Comparison of ENCODE assay signal across 8 cellular contexts in the genomic region with DNA sequence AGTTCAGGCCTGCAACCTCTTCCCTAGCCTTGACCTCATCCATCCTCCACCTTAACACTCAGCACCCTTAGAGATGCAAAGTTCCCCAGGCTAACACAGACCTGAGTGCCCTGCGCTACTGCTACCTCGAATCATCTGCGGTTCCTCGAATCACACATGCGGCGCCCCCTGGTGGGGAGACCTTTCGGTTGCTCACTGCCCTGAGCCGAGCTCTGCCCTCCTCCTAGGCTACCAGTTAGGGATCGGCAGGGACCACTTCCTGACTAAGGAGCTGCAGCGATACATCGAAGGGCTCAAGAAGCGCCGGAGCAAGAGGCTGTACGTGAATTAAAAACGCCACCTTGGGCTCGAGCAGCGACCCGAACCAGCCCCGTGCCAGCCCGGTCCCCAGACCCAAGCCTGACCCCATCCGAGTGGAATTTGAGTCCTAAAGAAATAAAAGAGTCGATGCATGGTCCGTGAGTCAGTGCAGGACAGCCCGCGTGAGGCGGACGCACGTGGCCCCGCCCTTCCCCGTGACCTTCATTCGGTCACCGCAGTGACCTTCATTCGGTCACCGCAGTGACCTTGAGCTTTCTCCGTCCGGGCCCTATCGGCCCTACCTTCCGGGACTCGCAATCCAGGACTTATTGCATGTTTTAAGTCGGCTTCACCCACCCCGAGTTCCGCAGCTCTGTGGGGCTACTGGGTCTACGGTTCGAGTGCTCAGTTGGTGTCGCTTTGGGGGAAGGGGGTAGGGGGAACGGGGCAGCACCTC. TPM values are rescaled to one million over a fixed set of nuclear protein-coding genes. Genes with fewer than 3 reads are reported as not detected.
DNase-seq lines count a peak whose midpoint lies in the region; ATAC-seq and TF ChIP-seq lines count a peak whose summit lies in the region.

No MANE protein-coding gene starts in this region.

- H3K36me3 ChIP-seq in heart right ventricle (peaks cover 0 to 18% (median 0%) of the 10 kb centered on the region in 9 donors), upper lobe of right lung (peaks cover 7% of the 10 kb centered on the region)

- DNase-seq in NCI-H1436 (lab: John Stamatoyannopoulos, UW) (peak; percentile 87), T follicular helper cell (ENCODE audit: low read depth) (peak; percentile 89), heart right ventricle (peak; percentile 93 to 94), posterior vena cava (ENCODE audit: low spot score) (peak; percentile 98), upper lobe of right lung (peak; percentile 97)

- H3K4me1 ChIP-seq in heart right ventricle: peaks cover 18 to 55% (median 44%) of the 10 kb centered on the region in 9 donors
- peaks cover 31% of the 10 kb centered on the region for H3K4me1 ChIP-seq in upper lobe of right lung

- ATAC-seq in HG02759 (IDR thresholded peaks at IDR 0.05; ENCODE audit: unreplicated experiment): peak; percentile 27
- peak; percentile 26 to 77 (median 60) for ATAC-seq in heart right ventricle
- peak; percentile 59 for ATAC-seq in upper lobe of right lung

- TF ChIP-seq CTCF in GM12874 (IDR thresholded peaks at IDR 0.05; ENCODE audit: insufficient read depth, low read depth, low read length) (peak; percentile 90), heart right ventricle (IDR thresholded peaks at IDR 0.05) (peak; percentile 84 to 96 (median 91)), upper lobe of right lung (IDR thresholded peaks at IDR 0.05) (peak; percentile 92)

- H3K27ac ChIP-seq in adipose tissue (ENCODE audit: low read depth, low read length) (peak overlapping the region; percentile 44), heart right ventricle (peak overlapping the region; percentile 90 to 98 (median 96)), upper lobe of right lung (peak overlapping the region; percentile 94)

- H3K9me3 ChIP-seq in heart right ventricle (no peaks in the 10 kb centered on the region), upper lobe of right lung (no peaks in the 10 kb centered on the region)

- WGBS in adipose tissue, 3 donors: 1% methylated on average over 46 of the region's 46 CpGs
- 1% methylated on average over 46 of the region's 46 CpGs for WGBS in heart right ventricle, 2 donors

- intact Hi-C loops in heart right ventricle (cut with DNase I): loop anchor here in 6 of 10 donors (1.0 to 5.0 kb wide), 8 partner anchors 13 to 102 kb away; partner anchors contain the start of genes BAD (in 2 of the 6), GPR137 (in 2 of the 6), PPP1R14B (in 2 of the 6) and FERMT3 (in 1 of the 6)
- intact Hi-C loops in posterior vena cava (cut with DNase I): loop anchor here (5.0 to 10.0 kb wide), 2 partner anchors 60 to 97 kb away; partner anchors contain the start of genes FERMT3 (in 1 of the 2), FKBP2 (in 1 of the 2) and PPP1R14B (in 1 of the 2)
- intact Hi-C loops in upper lobe of right lung (cut with DNase I): loop anchor here (5.0 kb wide), 1 partner anchor 102 kb away; no protein-coding TSS in a partner anchor

- H3K4me3 ChIP-seq in heart right ventricle (peak overlapping the region; percentile 36 to 93 (median 75)), upper lobe of right lung (peak overlapping the region; percentile 70)

- H3K27me3 ChIP-seq in heart right ventricle (peaks cover 0 to 25% (median 20%) of the 10 kb centered on the region in 7 donors), upper lobe of right lung (peaks cover 13% of the 10 kb centered on the region)

RNA-seq across cellular contexts. Expression of gene ESRRA, which starts 0.8 kb away (rescaled TPM):
- polyA plus RNA-seq in adipose tissue (10 to 100 TPM; 30.1 to 58.1 (median 49.6) TPM), heart right ventricle (100 to 1,000 TPM; 180 TPM)
- total RNA-seq in heart right ventricle (100 to 1,000 TPM; 115 to 225 (median 132) TPM), posterior vena cava (10 to 100 TPM; 33.5 to 41.2 TPM), upper lobe of right lung (51.9 TPM)

RNA-seq across cellular contexts. Expression of gene CATSPERZ, which starts 4.3 kb away (rescaled TPM):
- under 1 TPM in 2 of 3 donors, not detected in 1; 0.15 TPM for polyA plus RNA-seq in adipose tissue
- total RNA-seq in heart right ventricle: not detected
- under 1 TPM in 1 of 2 donors, not detected in 1; 0.10 TPM for polyA plus RNA-seq in heart right ventricle
- total RNA-seq in posterior vena cava: 1 to 10 TPM in 1 of 2 donors, not detected in 1; 1.4 TPM
- total RNA-seq in upper lobe of right lung: not detected

RNA-seq across cellular contexts. Expression of gene TRMT112, which starts 12.9 kb away (rescaled TPM):
- 100 to 1,000 TPM; 135 to 387 (median 213) TPM for polyA plus RNA-seq in adipose tissue
- total RNA-seq in heart right ventricle: 100 to 1,000 TPM in 2 of 10 donors, 10 to 100 TPM in 8; 68.7 to 121 (median 90.2) TPM
- 100 to 1,000 TPM; 182 to 208 TPM for polyA plus RNA-seq in heart right ventricle
- total RNA-seq in posterior vena cava: 100 to 1,000 TPM; 107 to 119 TPM
- total RNA-seq in upper lobe of right lung: 168 TPM

RNA-seq across cellular contexts. Expression of gene KCNK4, which starts 13.4 kb away (rescaled TPM):
- polyA plus RNA-seq in adipose tissue: under 1 TPM in 1 of 3 donors, not detected in 2; 0.04 TPM
- total RNA-seq in heart right ventricle: not detected
- polyA plus RNA-seq in heart right ventricle: not detected
- not detected for total RNA-seq in posterior vena cava
- not detected for total RNA-seq in upper lobe of right lung

RNA-seq across cellular contexts. Expression of gene PRDX5, which starts 13.4 kb away (rescaled TPM):
- polyA plus RNA-seq in adipose tissue (100 to 1,000 TPM; 183 to 391 (median 277) TPM), heart right ventricle (100 to 1,000 TPM; 486 to 750 TPM)
- total RNA-seq in heart right ventricle (100 to 1,000 TPM; 264 to 395 (median 288) TPM), posterior vena cava (10 to 100 TPM; 82.7 to 98.6 TPM), upper lobe of right lung (176 TPM)

Comparison
In these comparisons a context has a peak if more than half of its experiments do, and no peak if none do; other contexts are left out.
1. Peak in every context shown above with its lines: DNase-seq, ATAC-seq, H3K4me3 ChIP-seq and H3K27ac ChIP-seq.
2. H3K27ac ChIP-seq: peak in every context shown above with its lines; median percentile 96 in heart right ventricle; 94 in upper lobe of right lung; 44 in adipose tissue.